ENCODE assay signal across 7 cellular contexts in the genomic region with DNA sequence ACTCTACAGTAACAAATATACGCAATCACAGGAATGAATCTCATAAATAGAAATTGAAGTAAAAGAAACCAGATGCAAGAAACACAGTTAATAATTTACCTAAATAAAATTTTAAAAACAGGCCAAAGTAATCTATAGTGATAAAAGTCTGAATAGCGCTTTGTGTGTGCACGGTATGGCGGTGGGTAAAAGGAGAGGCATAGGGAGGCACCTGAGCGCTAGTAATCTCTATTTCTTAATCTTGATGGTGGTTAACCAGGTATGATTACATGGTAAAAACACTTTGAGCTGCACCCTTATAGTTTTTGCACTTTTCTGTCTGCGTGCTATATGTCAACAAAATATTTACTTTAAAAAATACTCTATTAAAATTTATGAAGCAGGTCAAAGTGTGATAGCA.
"Had no signal": no experiment of that assay in that cellular context is flagged by ENCODE, and none has a peak within 500 bp of the region (broad histone marks: within the 10 kb centered on the region; RNA-seq: fewer than 3 reads in every experiment).

No MANE protein-coding gene starts in this region.

- ATAC-seq: HepG2, K562 had no signal

- H3K27ac ChIP-seq: HL-60 had no signal

- DNase-seq: IMR-90, KBM-7 had no signal

- FAIRE-seq: HepG2, HTR-8/SVneo, K562 had no signal

- H3K27ac Mint-ChIP-seq: IgD-negative memory B cell had no signal

- H3K4me1 Mint-ChIP-seq: IgD-negative memory B cell had no signal

- H3K4me3 ChIP-seq: K562 had no signal

- H3K4me3 Mint-ChIP-seq: IgD-negative memory B cell had no signal

- H3K36me3 Mint-ChIP-seq: IgD-negative memory B cell had no signal
